Comparison of ENCODE assay signal across 12 cellular contexts in genomic region chr2:138267902-138268254, GRCh38.
DNase-seq lines count a peak whose midpoint lies in the region; ATAC-seq and TF ChIP-seq lines count a peak whose summit lies in the region.
"Had no signal": no experiment of that assay in that cellular context is flagged by ENCODE, and none has a peak within 500 bp of the region (broad histone marks: within the 10 kb centered on the region; RNA-seq: fewer than 3 reads in every experiment).

No MANE protein-coding gene starts in this region.

- DNase-seq in A172 (ENCODE audit: low spot score) = peak; percentile 46
- no peak for DNase-seq in SK-N-MC (ENCODE audit: low read depth, low spot score)
- no peak for DNase-seq in H4 (ENCODE audit: low spot score)
- DNase-seq in heart left ventricle = no peak
- DNase-seq in midbrain (lab: John Stamatoyannopoulos, UW) = no peak
- DNase-seq in NCI-H128 (lab: John Stamatoyannopoulos, UW; ENCODE audit: unreplicated experiment) = no peak
- DNase-seq: activated CD4-positive, alpha-beta T cell treated with anti-CD3 and anti-CD28 coated beads for 48 hours; NCI-H1930; upper lobe of left lung had no signal

- H3K4me3 ChIP-seq in SK-N-MC (peak overlapping the region; percentile 8; the same call in 1 of the 2 replicates), heart left ventricle (no peak overlapping the region)
- H3K4me3 ChIP-seq: upper lobe of left lung had no signal

- H3K36me3 ChIP-seq in SK-N-MC (ENCODE audit: insufficient read depth, low read length) (no peaks in the 10 kb centered on the region), heart left ventricle (no peaks in the 10 kb centered on the region)
- H3K36me3 ChIP-seq: upper lobe of left lung had no signal

- intact Hi-C loops in heart left ventricle (cut with DNase I) = no loop called here

- peak overlapping the region; percentile 81 for H3K27ac ChIP-seq in SK-N-MC
- H3K27ac ChIP-seq in heart left ventricle = no peak overlapping the region
- H3K27ac ChIP-seq: HL-60, upper lobe of left lung had no signal

- H3K9me3 ChIP-seq in SK-N-MC (ENCODE audit: low read depth, low read length) (no peaks in the 10 kb centered on the region), heart left ventricle (peaks cover 0 to 13% (median 2%) of the 10 kb centered on the region in 12 donors)

- H3K9ac ChIP-seq in SK-N-MC (ENCODE audit: insufficient read length) = no peak overlapping the region

- peaks cover 0 to 13% (median 0%) of the 10 kb centered on the region in 12 donors for H3K4me1 ChIP-seq in heart left ventricle
- H3K4me1 ChIP-seq: upper lobe of left lung had no signal

- no peak for TF ChIP-seq CTCF in heart left ventricle (IDR thresholded peaks at IDR 0.05)

- TF ChIP-seq POLR2A in heart left ventricle (IDR thresholded peaks at IDR 0.05) = no peak

- H3K27me3 ChIP-seq in heart left ventricle = no peaks in the 10 kb centered on the region
- H3K27me3 ChIP-seq: upper lobe of left lung had no signal

- ATAC-seq in GM19438 (IDR thresholded peaks at IDR 0.05; ENCODE audit: low read depth, unreplicated experiment) (peak; percentile 46), HG02973 (IDR thresholded peaks at IDR 0.05; ENCODE audit: unreplicated experiment) (peak; percentile 10), heart left ventricle (no peak)

Comparison
In these comparisons a context has a peak if more than half of its experiments do, and no peak if none do; other contexts are left out.
1. ATAC-seq: peak in GM19438 (single experiment) and HG02973 (single experiment); none in heart left ventricle (0 of 4).